Comparison of ENCODE assay signal across 8 cellular contexts in genomic region chr12:65556676-65557424, GRCh38.
DNase-seq lines count a peak whose midpoint lies in the region; ATAC-seq and TF ChIP-seq lines count a peak whose summit lies in the region.

No MANE protein-coding gene starts in this region.

- in situ Hi-C loops in IMR-90 (cut with MboI; ENCODE audit: low sequenced_read_pairs) = no loop called here

- H2BK120ac ChIP-seq in IMR-90 (ENCODE audit: low read depth, low read length) = peak overlapping the region; percentile 98

- no peak overlapping the region for H3K27ac Mint-ChIP-seq in activated T-helper 2 cell treated with anti-CD3 and anti-CD28 coated beads, Interferon-gamma antibody, Interleukin-2, Interleukin-4, amounts not matched to agents 10 μg/mL and 5 μg/mL and 100 μg/mL, durations not matched to agents 14 hours and 24 hours and 36 hours

- H3K36me3 ChIP-seq in DND-41 (ENCODE audit: insufficient read depth, low read length) = no peaks in the 10 kb centered on the region
- H3K36me3 ChIP-seq in IMR-90 (ENCODE audit: control insufficient read depth, insufficient read depth, low read length) = no peaks in the 10 kb centered on the region
- H3K36me3 ChIP-seq in tibial nerve = no peaks in the 10 kb centered on the region

- H3K4me3 ChIP-seq in DND-41 (ENCODE audit: low read depth in 1 of 2, low read length in 2 of 2) (no peak overlapping the region), IMR-90 (ENCODE audit: insufficient read depth, low read depth, low read length) (no peak overlapping the region), tibial nerve (no peak overlapping the region)

- peak overlapping the region; percentile 100 for H2BK20ac ChIP-seq in IMR-90 (ENCODE audit: low read depth, low read length)

- TF ChIP-seq RAD21 in IMR-90 (IDR thresholded peaks at IDR 0.05; ENCODE audit: low read length) = peak; percentile 95

- H3K4me1 Mint-ChIP-seq in activated T-helper 2 cell treated with anti-CD3 and anti-CD28 coated beads, Interferon-gamma antibody, Interleukin-2, Interleukin-4, amounts not matched to agents 10 μg/mL and 5 μg/mL and 100 μg/mL, durations not matched to agents 14 hours and 24 hours and 36 hours (ENCODE audit: low read depth) = peaks cover 5% of the 10 kb centered on the region

- H3K23ac ChIP-seq in IMR-90 (ENCODE audit: low read depth, low read length) = peak overlapping the region; percentile 85; the same call in 1 of the 2 replicates

- no peaks in the 10 kb centered on the region for H3K79me2 ChIP-seq in DND-41 (ENCODE audit: insufficient read depth, low read length)

- BruUV-seq in IMR-90 (replicated peaks; lab: Mats Ljungman, UMichigan) = no TSS peak

- POLR2A ChIA-PET in IMR-90 (lab: Charles Lee; ENCODE audit: unreplicated experiment) = interaction anchor here (0.6 kb wide), 1 partner anchor 46 kb away, joined by 3 read pairs; no protein-coding TSS in a partner anchor

- H3K9me3 Mint-ChIP-seq in activated T-helper 2 cell treated with anti-CD3 and anti-CD28 coated beads, Interferon-gamma antibody, Interleukin-2, Interleukin-4, amounts not matched to agents 10 μg/mL and 5 μg/mL and 100 μg/mL, durations not matched to agents 14 hours and 24 hours and 36 hours = no peaks in the 10 kb centered on the region

- no peak for TF ChIP-seq EP300 in tibial nerve (IDR thresholded peaks at IDR 0.05)

- H3K9me1 ChIP-seq in IMR-90 (ENCODE audit: insufficient read depth, low read length) = peaks cover 3% of the 10 kb centered on the region

- peak overlapping the region; percentile 91 for H3K14ac ChIP-seq in IMR-90 (replicated peaks; ENCODE audit: low read depth, low read length)

- H3K18ac ChIP-seq in IMR-90 (ENCODE audit: low read depth, low read length) = peak overlapping the region; percentile 98; the same call in 1 of the 2 replicates

- peak overlapping the region; percentile 49; the same call in 1 of the 2 replicates for H4K5ac ChIP-seq in IMR-90 (ENCODE audit: low read depth, low read length)

- H3K27ac ChIP-seq in DND-41 (ENCODE audit: low read length) (no peak overlapping the region), IMR-90 (ENCODE audit: insufficient read depth, low read length) (no peak overlapping the region; the same call in 1 of the 2 replicates), tibial nerve (no peak overlapping the region)

- intact Hi-C loops in IMR-90 (cut with micrococcal nuclease) = loop anchor here (2.0 to 5.0 kb wide), 7 partner anchors 46 to 530 kb away; partner anchors contain the start of gene HMGA2
- intact Hi-C loops in activated T-helper 2 cell treated with anti-CD3 and anti-CD28 coated beads, Interferon-gamma antibody, Interleukin-2, Interleukin-4, amounts not matched to agents 10 μg/mL and 5 μg/mL and 100 μg/mL, durations not matched to agents 14 hours and 24 hours and 36 hours (cut with micrococcal nuclease) = loop anchor here (2.0 to 5.0 kb wide), 4 partner anchors 130 to 550 kb away; no protein-coding TSS in a partner anchor

- peak overlapping the region; percentile 48; the same call in 1 of the 2 replicates for H3K56ac ChIP-seq in IMR-90 (ENCODE audit: extremely low read depth, insufficient read depth, low read length)

- H4K8ac ChIP-seq in IMR-90 (ENCODE audit: low read depth in 2 of 2, low read length in 2 of 2) = peak overlapping the region; percentile 11 to 96

- no peak overlapping the region for H3K4me3 Mint-ChIP-seq in activated T-helper 2 cell treated with anti-CD3 and anti-CD28 coated beads, Interferon-gamma antibody, Interleukin-2, Interleukin-4, amounts not matched to agents 10 μg/mL and 5 μg/mL and 100 μg/mL, durations not matched to agents 14 hours and 24 hours and 36 hours (ENCODE audit: low read depth)

- H3K79me1 ChIP-seq in IMR-90 (ENCODE audit: low read depth in 1 of 2, low read length in 2 of 2) = peaks cover 0 to 18% of the 10 kb centered on the region in 2 experiments; a peak in 2 of 4 replicates

- peak overlapping the region; percentile 90 for H2BK5ac ChIP-seq in IMR-90 (ENCODE audit: low read depth, low read length, poor library complexity, severe bottlenecking)

- H3K27me3 Mint-ChIP-seq in activated T-helper 2 cell treated with anti-CD3 and anti-CD28 coated beads, Interferon-gamma antibody, Interleukin-2, Interleukin-4, amounts not matched to agents 10 μg/mL and 5 μg/mL and 100 μg/mL, durations not matched to agents 14 hours and 24 hours and 36 hours (ENCODE audit: low read depth) = peaks cover 2% of the 10 kb centered on the region

- TF ChIP-seq CTCF in DND-41 (IDR thresholded peaks at IDR 0.05; ENCODE audit: borderline replicate concordance, extremely low read depth, low read length, poor library complexity, severe bottlenecking) (peak; percentile 82), IMR-90 (conservative IDR thresholded peaks at IDR 0.05; ENCODE audit: low read depth, low read length) (peak; percentile 91), omental fat pad (IDR thresholded peaks at IDR 0.05) (peak in 2 of 3 donors; percentile 64 to 79), tibial nerve (IDR thresholded peaks at IDR 0.05) (peak; percentile 76 to 86 (median 79))

- H2AK9ac ChIP-seq in IMR-90 (replicated peaks; ENCODE audit: low read depth, low read length, poor library complexity) = peak overlapping the region; percentile 34

- CTCF ChIA-PET in IMR-90 (lab: Yijun Ruan, JAX) = interaction anchor here (0.6 to 1.3 kb wide), 29 partner anchors 9 to 389 kb away, joined by 3 to 9 read pairs (median 4); no protein-coding TSS in a partner anchor

- no peak overlapping the region for H3K4me2 ChIP-seq in DND-41 (ENCODE audit: insufficient read depth, low read length)
- H3K4me2 ChIP-seq in IMR-90 (ENCODE audit: low read depth, low read length) = no peak overlapping the region

- H4K91ac ChIP-seq in IMR-90 (ENCODE audit: insufficient read depth, low read depth, low read length) = peak overlapping the region; percentile 89

- dilution Hi-C loops in IMR-90 (cut with HindIII; ENCODE audit: low sequenced_read_pairs, unreplicated experiment) = no loop called here

- H2BK15ac ChIP-seq in IMR-90 (ENCODE audit: low read depth, low read length) = peak overlapping the region; percentile 89

- 45% methylated on average over 11 of the region's 22 CpGs; no CpG with 5 or more reads in 1 of the 2 experiments for WGBS in IMR-90 (ENCODE audit: extremely low coverage in 2 of 2, insufficient read length in 1 of 2), 2 experiments
- WGBS in tibial nerve, 2 donors = 33 to 35% methylated on average over 22 of the region's 22 CpGs

- H4K20me1 ChIP-seq in DND-41 (ENCODE audit: insufficient read depth, low read length) (no peaks in the 10 kb centered on the region), IMR-90 (ENCODE audit: insufficient read depth, low read length) (no peaks in the 10 kb centered on the region)

- peak overlapping the region; percentile 95 for H3K4ac ChIP-seq in IMR-90 (ENCODE audit: low read depth, low read length)

- no peak overlapping the region for H2AFZ ChIP-seq in DND-41 (ENCODE audit: low read depth, low read length)
- peak overlapping the region; percentile 73 for H2AFZ ChIP-seq in IMR-90 (replicated peaks; ENCODE audit: low read length, poor library complexity)

- H3K9me3 ChIP-seq in DND-41 (ENCODE audit: insufficient read depth, low read length, severe bottlenecking) (no peaks in the 10 kb centered on the region), IMR-90 (ENCODE audit: control insufficient read depth, insufficient read depth, low read length) (no peaks in the 10 kb centered on the region), tibial nerve (no peaks in the 10 kb centered on the region)

- H3K9ac ChIP-seq in DND-41 (ENCODE audit: low read depth, low read length) = no peak overlapping the region
- no peak overlapping the region for H3K9ac ChIP-seq in IMR-90 (ENCODE audit: low read depth, low read length)

- ATAC-seq in DND-41 (ENCODE audit: insufficient read depth, low read depth) (peak; percentile 98), GM21515 (IDR thresholded peaks at IDR 0.05; ENCODE audit: unreplicated experiment) (peak; percentile 100), IMR-90 (ENCODE audit: low read depth) (peak; percentile 99), omental fat pad (ENCODE audit: low FRiP score) (peak; percentile 70)

- no peaks in the 10 kb centered on the region for H3K36me3 Mint-ChIP-seq in activated T-helper 2 cell treated with anti-CD3 and anti-CD28 coated beads, Interferon-gamma antibody, Interleukin-2, Interleukin-4, amounts not matched to agents 10 μg/mL and 5 μg/mL and 100 μg/mL, durations not matched to agents 14 hours and 24 hours and 36 hours (ENCODE audit: low read depth)

- H3K27me3 ChIP-seq in DND-41 (ENCODE audit: insufficient read depth, low read length, poor library complexity) (no peaks in the 10 kb centered on the region), IMR-90 (ENCODE audit: control insufficient read depth, insufficient read depth, low read length) (no peaks in the 10 kb centered on the region), tibial nerve (no peaks in the 10 kb centered on the region)

- TF ChIP-seq POLR2A in IMR-90 (IDR thresholded peaks at IDR 0.05; ENCODE audit: low read depth, low read length) (peak; percentile 54; the same call in 1 of the 2 replicates), tibial nerve (IDR thresholded peaks at IDR 0.05) (no peak)

- peak overlapping the region; percentile 93 for H2AK5ac ChIP-seq in IMR-90 (ENCODE audit: low read depth, low read length)

- H3K4me1 ChIP-seq in DND-41 (ENCODE audit: insufficient read depth, low read length) (no peaks in the 10 kb centered on the region), IMR-90 (ENCODE audit: control insufficient read depth, insufficient read depth, low read length) (peaks cover 13% of the 10 kb centered on the region), tibial nerve (peaks cover 0 to 9% (median 0%) of the 10 kb centered on the region in 4 donors)

- DNase-seq in DND-41 (peak; percentile 65), IMR-90 (peak; percentile 85), RPMI7951 (ENCODE audit: low read depth) (peak; percentile 77), foreskin melanocyte (peak; percentile 62), omental fat pad (ENCODE audit: low spot score) (peak; percentile 41), tibial nerve (ENCODE audit: low spot score in 2 of 2) (peak; percentile 57 to 67)
- DNase-seq in activated T-helper 2 cell treated with anti-CD3 and anti-CD28 coated beads, Interferon-gamma antibody, Interleukin-2, Interleukin-4, amounts not matched to agents 10 μg/mL and 5 μg/mL and 100 μg/mL, durations not matched to agents 14 hours and 24 hours and 36 hours (ENCODE audit: low spot score) = peak; percentile 40

TF ChIP-seq in IMR-90, 13 proteins besides CTCF, POLR2A, EP300 and RAD21:
- TF ChIP-seq MAFK (IDR thresholded peaks at IDR 0.05; ENCODE audit: low read depth, low read length) = no peak
- no peak for TF ChIP-seq MXI1 (IDR thresholded peaks at IDR 0.05; ENCODE audit: borderline replicate concordance, low read depth, low read length)
- TF ChIP-seq SMC3 (IDR thresholded peaks at IDR 0.05; ENCODE audit: low read depth, low read length) = peak; percentile 94
